16 cellular contexts compared by ENCODE assay signal in the genomic region with DNA sequence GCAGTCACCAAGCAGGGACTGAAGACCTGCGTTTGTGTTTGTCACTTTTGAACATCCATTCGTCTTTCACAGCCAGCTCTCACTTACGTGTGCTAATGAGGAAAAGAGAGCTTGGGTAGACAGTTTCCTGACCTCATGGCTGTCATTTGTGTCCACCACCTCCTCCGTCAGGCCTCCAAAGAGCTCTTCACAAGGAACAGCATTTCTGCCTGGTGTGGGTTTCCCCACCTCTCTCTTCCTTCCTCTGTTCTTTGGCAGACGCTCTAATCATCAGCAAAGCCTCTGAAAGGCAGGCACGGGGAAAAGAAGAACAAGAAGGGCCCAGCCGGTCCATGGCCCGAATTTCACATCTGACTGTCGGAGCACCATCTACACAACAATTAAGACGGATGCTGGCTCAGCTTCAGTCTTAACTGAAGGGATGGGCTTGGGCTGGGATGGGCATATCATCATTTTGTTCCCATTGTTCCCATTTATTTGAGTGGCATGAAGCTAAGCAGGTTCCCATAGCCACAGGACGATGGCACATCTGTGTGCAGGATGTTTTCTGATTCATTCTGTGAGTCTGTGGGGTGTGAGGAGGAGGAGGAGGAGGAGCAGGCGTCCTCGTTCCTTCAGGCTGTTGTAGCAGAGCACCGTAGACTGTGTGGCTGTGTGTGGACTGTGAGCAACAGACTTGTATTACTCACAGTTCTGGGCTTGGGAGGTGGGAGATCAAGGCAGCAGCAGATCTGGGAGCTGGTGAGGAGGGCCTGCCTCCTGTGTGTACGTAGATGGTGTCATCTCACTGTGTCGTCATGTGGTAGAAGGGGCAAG.
DNase-seq lines count a peak whose midpoint lies in the region; ATAC-seq, FAIRE-seq and TF ChIP-seq lines count a peak whose summit lies in the region.
"Had no signal": no experiment of that assay in that cellular context is flagged by ENCODE, and none has a peak within 500 bp of the region (broad histone marks: within the 10 kb centered on the region; RNA-seq: fewer than 3 reads in every experiment).

No MANE protein-coding gene starts in this region.

- H3K4me2 ChIP-seq in HepG2 (ENCODE audit: low read depth, low read length) (no peak overlapping the region), hepatocyte (no peak overlapping the region)
- H3K4me2 ChIP-seq: SK-N-SH had no signal

- in situ Hi-C loops in HepG2 (cut with HindIII; ENCODE audit: extremely low pct_ligation_motif_present, low pct_unique_long_range_greater_than_20kb) = no loop called here

- POLR2A ChIA-PET in HepG2 (lab: Yijun Ruan, JAX) = no interaction called here

- intact Hi-C loops in right lobe of liver (cut with DNase I) = no loop called here
- intact Hi-C loops in HepG2 (cut with micrococcal nuclease; ENCODE audit: unreplicated experiment) = no loop called here

- no peaks in the 10 kb centered on the region for H3K4me1 ChIP-seq in right lobe of liver
- H3K4me1 ChIP-seq in HepG2 (ENCODE audit: insufficient read depth, low read length) = no peaks in the 10 kb centered on the region
- no peaks in the 10 kb centered on the region for H3K4me1 ChIP-seq in hepatocyte (ENCODE audit: insufficient read depth)
- H3K4me1 ChIP-seq: pancreas, suprapubic skin had no signal

- H3K4me3 Mint-ChIP-seq in T-helper 17 cell = no peak overlapping the region
- H3K4me3 Mint-ChIP-seq in stimulated activated naive CD8-positive, alpha-beta T cell treated with anti-CD3 and anti-CD28 coated beads, Interleukin-15, amount 100 ng/mL, for 72 hours = no peak overlapping the region

- 0 out of 2 replicates have a peak, but pooled peaks cover 2% of the 10 kb centered on the region for H4K20me1 ChIP-seq in HepG2 (ENCODE audit: insufficient read depth, low read length)
- H4K20me1 ChIP-seq in hepatocyte (ENCODE audit: insufficient read depth, poor library complexity, severe bottlenecking) = peaks cover 11% of the 10 kb centered on the region

- TF ChIP-seq CTCF in right lobe of liver (IDR thresholded peaks at IDR 0.05) (no peak), HepG2 (CRISPR knock-in tag; IDR thresholded peaks at IDR 0.05) (no peak), fibroblast of mammary gland (conservative IDR thresholded peaks at IDR 0.05; ENCODE audit: control insufficient read depth, insufficient read depth, low read depth, low read length) (no peak), hepatocyte (IDR thresholded peaks at IDR 0.05; ENCODE audit: poor library complexity) (no peak)

- H3K36me3 ChIP-seq in right lobe of liver (no peaks in the 10 kb centered on the region), HepG2 (replicated peaks in 1 of 2; ENCODE audit: control insufficient read depth in 1 of 2, insufficient read depth in 2 of 2, low read length in 2 of 2) (no peaks in the 10 kb centered on the region), hepatocyte (replicated peaks; ENCODE audit: insufficient read depth, low read depth) (no peaks in the 10 kb centered on the region)
- H3K36me3 ChIP-seq: pancreas, suprapubic skin had no signal

- DNase-seq in right lobe of liver = no peak
- DNase-seq in HepG2 (ENCODE audit: low spot score) = no peak
- no peak for DNase-seq in T-helper 17 cell
- peak; percentile 77 for DNase-seq in fibroblast of mammary gland (ENCODE audit: low read depth)
- no peak for DNase-seq in stimulated activated naive CD8-positive, alpha-beta T cell treated with anti-CD3 and anti-CD28 coated beads, Interleukin-15, amount 100 ng/mL, for 72 hours
- no peak for DNase-seq in SW 1271 (lab: John Stamatoyannopoulos, UW)
- no peak for DNase-seq in hepatocyte (ENCODE audit: low spot score)
- DNase-seq: C1 segment of cervical spinal cord, kidney glomerular epithelial cell, NCI-H774, pancreas, SK-N-SH had no signal

- TF ChIP-seq EP300 in HepG2 (IDR thresholded peaks at IDR 0.05; ENCODE audit: low read depth in 2 of 2, low read length in 2 of 2) (no peak), HepG2 (CRISPR knock-in tag; IDR thresholded peaks at IDR 0.05; ENCODE audit: borderline replicate concordance) (no peak)

- H3K27me3 ChIP-seq in right lobe of liver (no peaks in the 10 kb centered on the region), HepG2 (ENCODE audit: control insufficient read depth in 1 of 2, insufficient read depth in 2 of 2, low read length in 2 of 2) (no peaks in the 10 kb centered on the region), hepatocyte (no peaks in the 10 kb centered on the region)
- H3K27me3 ChIP-seq: pancreas, suprapubic skin had no signal

- no peak overlapping the region for H3K9ac ChIP-seq in HepG2 (ENCODE audit: insufficient read depth, low read depth, low read length)
- H3K9ac ChIP-seq: SK-N-SH had no signal

- H3K9me2 ChIP-seq in hepatocyte (replicated peaks; ENCODE audit: insufficient read depth) = no peaks in the 10 kb centered on the region
- H3K9me2 ChIP-seq: SK-N-SH had no signal

- peaks cover 32% of the 10 kb centered on the region for H3K4me1 Mint-ChIP-seq in T-helper 17 cell
- H3K4me1 Mint-ChIP-seq in stimulated activated naive CD8-positive, alpha-beta T cell treated with anti-CD3 and anti-CD28 coated beads, Interleukin-15, amount 100 ng/mL, for 72 hours = peaks cover 52% of the 10 kb centered on the region

- H3K27me3 Mint-ChIP-seq in T-helper 17 cell = no peaks in the 10 kb centered on the region
- H3K27me3 Mint-ChIP-seq in stimulated activated naive CD8-positive, alpha-beta T cell treated with anti-CD3 and anti-CD28 coated beads, Interleukin-15, amount 100 ng/mL, for 72 hours = no peaks in the 10 kb centered on the region

- H3K27ac ChIP-seq in right lobe of liver (no peak overlapping the region), HepG2 (ENCODE audit: extremely low read length, insufficient read depth, low read length) (no peak overlapping the region), hepatocyte (no peak overlapping the region)
- H3K27ac ChIP-seq: pancreas, suprapubic skin had no signal

- peak overlapping the region; percentile 71 for H3K27ac Mint-ChIP-seq in T-helper 17 cell
- peak overlapping the region; percentile 27 to 33 for H3K27ac Mint-ChIP-seq in stimulated activated naive CD8-positive, alpha-beta T cell treated with anti-CD3 and anti-CD28 coated beads, Interleukin-15, amount 100 ng/mL, for 72 hours

- no peak for TF ChIP-seq RAD21 in HepG2 (CRISPR knock-in tag; IDR thresholded peaks at IDR 0.05)

- no peak for TF ChIP-seq POLR2A in right lobe of liver (IDR thresholded peaks at IDR 0.05)
- no peak for TF ChIP-seq POLR2A in HepG2 (IDR thresholded peaks at IDR 0.05; ENCODE audit: insufficient read depth in 1 of 2, low read depth in 2 of 2, low read length in 2 of 2)

- no peak overlapping the region for H3K4me3 ChIP-seq in right lobe of liver
- no peak overlapping the region for H3K4me3 ChIP-seq in HepG2 (replicated peaks in 1 of 3; ENCODE audit: insufficient read depth in 1 of 3, low read depth in 2 of 3, low read length in 3 of 3)
- no peak overlapping the region for H3K4me3 ChIP-seq in fibroblast of mammary gland (ENCODE audit: control insufficient read depth, low read depth, low read length)
- H3K4me3 ChIP-seq in hepatocyte = no peak overlapping the region
- H3K4me3 ChIP-seq: pancreas, suprapubic skin had no signal

- CTCF ChIA-PET in HepG2 (lab: Yijun Ruan, JAX; ENCODE audit: low intra/inter-chr PET ratio, low total read pairs) = no interaction called here

- BruUV-seq in HepG2 (replicated peaks; lab: Mats Ljungman, UMichigan) = no TSS peak

- H3K79me2 ChIP-seq in HepG2 (ENCODE audit: insufficient read depth, low read length) (no peaks in the 10 kb centered on the region), hepatocyte (peaks cover 91% of the 10 kb centered on the region)

- FAIRE-seq in HepG2 (lab: Jason Lieb, UNC) = no peak
- FAIRE-seq: frontal cortex, GM19239, pancreas had no signal

- peak; percentile 12 to 33 (median 26) for ATAC-seq in right lobe of liver
- ATAC-seq in HepG2 = no peak
- no peak for ATAC-seq in T-helper 17 cell
- ATAC-seq in stimulated activated naive CD8-positive, alpha-beta T cell treated with anti-CD3 and anti-CD28 coated beads, Interleukin-15, amount 100 ng/mL, for 72 hours = peak; percentile 53
- no peak for ATAC-seq in HG03135 (IDR thresholded peaks at IDR 0.05; ENCODE audit: unreplicated experiment)
- ATAC-seq: pancreas had no signal

- no peaks in the 10 kb centered on the region for H3K9me3 Mint-ChIP-seq in stimulated activated naive CD8-positive, alpha-beta T cell treated with anti-CD3 and anti-CD28 coated beads, Interleukin-15, amount 100 ng/mL, for 72 hours

- no peaks in the 10 kb centered on the region for H3K36me3 Mint-ChIP-seq in T-helper 17 cell (ENCODE audit: low read depth)

- WGBS in right lobe of liver (ENCODE audit: insufficient coverage, low coverage, low lambda C conversion rate, missing lambda C conversion rate) = 70% methylated on average over 8 of the region's 16 CpGs
- 97% methylated on average over 16 of the region's 16 CpGs for WGBS in HepG2 (ENCODE audit: low lambda C conversion rate)
- 87% methylated on average over 16 of the region's 16 CpGs for WGBS in hepatocyte (ENCODE audit: low lambda C conversion rate, missing lambda C conversion rate)

- H3K9me3 ChIP-seq in right lobe of liver (no peaks in the 10 kb centered on the region), HepG2 (ENCODE audit: low read length) (no peaks in the 10 kb centered on the region), T-helper 17 cell (ENCODE audit: control insufficient read depth, low read length, poor library complexity, severe bottlenecking) (no peaks in the 10 kb centered on the region), hepatocyte (ENCODE audit: low read depth) (no peaks in the 10 kb centered on the region)
- H3K9me3 ChIP-seq: pancreas, SK-N-SH, suprapubic skin had no signal

- no peak overlapping the region for H2AFZ ChIP-seq in HepG2 (ENCODE audit: low read length)
- no peak overlapping the region for H2AFZ ChIP-seq in hepatocyte

TF ChIP-seq in HepG2, 621 proteins besides CTCF, POLR2A, EP300 and RAD21 (continues in another document):
- no peak for TF ChIP-seq ZEB1 (IDR thresholded peaks at IDR 0.05; ENCODE audit: insufficient replicate concordance, low read depth)
- TF ChIP-seq RORA (CRISPR knock-in tag; IDR thresholded peaks at IDR 0.05) = no peak
- TF ChIP-seq MEIS1 (CRISPR knock-in tag; IDR thresholded peaks at IDR 0.05; ENCODE audit: borderline replicate concordance) = no peak
- TF ChIP-seq, protein P1, sequence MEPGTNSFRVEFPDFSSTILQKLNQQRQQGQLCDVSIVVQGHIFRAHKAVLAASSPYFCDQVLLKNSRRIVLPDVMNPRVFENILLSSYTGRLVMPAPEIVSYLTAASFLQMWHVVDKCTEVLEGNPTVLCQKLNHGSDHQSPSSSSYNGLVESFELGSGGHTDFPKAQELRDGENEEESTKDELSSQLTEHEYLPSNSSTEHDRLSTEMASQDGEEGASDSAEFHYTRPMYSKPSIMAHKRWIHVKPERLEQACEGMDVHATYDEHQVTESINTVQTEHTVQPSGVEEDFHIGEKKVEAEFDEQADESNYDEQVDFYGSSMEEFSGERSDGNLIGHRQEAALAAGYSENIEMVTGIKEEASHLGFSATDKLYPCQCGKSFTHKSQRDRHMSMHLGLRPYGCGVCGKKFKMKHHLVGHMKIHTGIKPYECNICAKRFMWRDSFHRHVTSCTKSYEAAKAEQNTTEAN (CRISPR knock-in tag; conservative IDR thresholded peaks at IDR 0.05) = no peak
- no peak for TF ChIP-seq HDAC1 (CRISPR knock-in tag; IDR thresholded peaks at IDR 0.05)

Comparison
In these comparisons a context has a peak if more than half of its experiments do, and no peak if none do; other contexts are left out.
1. ATAC-seq: peak in right lobe of liver (4 of 4) and stimulated activated naive CD8-positive, alpha-beta T cell treated with anti-CD3 and anti-CD28 coated beads, Interleukin-15, amount 100 ng/mL, for 72 hours (single experiment); none in HepG2 (single experiment), T-helper 17 cell (single experiment) and HG03135 (single experiment).